ENCODE assay signal across 25 cellular contexts in genomic region chr1:195237161-195237889, GRCh38.
"Had no signal": no experiment of that assay in that cellular context is flagged by ENCODE, and none has a peak within 500 bp of the region (broad histone marks: within the 10 kb centered on the region; RNA-seq: fewer than 3 reads in every experiment).

No MANE protein-coding gene starts in this region.

- FAIRE-seq: colon, endothelial cell of umbilical vein, frontal cortex had no signal

- ATAC-seq: activated CD4-positive, alpha-beta T cell treated with anti-CD3 and anti-CD28 coated beads for 36 hours; left ventricle myocardium superior; natural killer cell; WTC11 had no signal

- H3K27ac Mint-ChIP-seq: activated CD4-positive, alpha-beta T cell treated with anti-CD3 and anti-CD28 coated beads for 36 hours; brain; natural killer cell; progenitor cell of endocrine pancreas; type B pancreatic cell; WTC11 had no signal

- H3K4me3 Mint-ChIP-seq: activated CD4-positive, alpha-beta T cell treated with anti-CD3 and anti-CD28 coated beads for 36 hours; brain; natural killer cell; type B pancreatic cell; WTC11 had no signal

- H3K4me1 Mint-ChIP-seq: activated CD4-positive, alpha-beta T cell treated with anti-CD3 and anti-CD28 coated beads for 36 hours; natural killer cell; WTC11 had no signal

- H3K36me3 ChIP-seq: esophagus muscularis mucosa had no signal

- H3K4me3 ChIP-seq: esophagus muscularis mucosa, hepatocyte, testis had no signal

- H3K27ac ChIP-seq: esophagus muscularis mucosa, hepatocyte, testis had no signal

- H3K4me1 ChIP-seq: esophagus muscularis mucosa, testis had no signal

- DNase-seq: activated CD4-positive, alpha-beta T cell treated with anti-CD3 and anti-CD28 coated beads for 36 hours; activated CD4-positive, alpha-beta T cell treated with anti-CD3 and anti-CD28 coated beads, Interleukin-2, amount 50 U/mL, for 48 hours; activated effector memory CD4-positive, alpha-beta T cell treated with anti-CD3 and anti-CD28 coated beads, Interleukin-2, amount 50 U/mL, for 16 hours; activated naive CD4-positive, alpha-beta T cell treated with anti-CD3 and anti-CD28 coated beads, Interleukin-2, amount 50 U/mL, for 16 hours; activated T-cell treated with anti-CD3 and anti-CD28 coated beads for 4 hours; aorta; central memory CD4-positive, alpha-beta T cell; effector memory CD4-positive, alpha-beta T cell; glutamatergic neuron; left ventricle myocardium superior; midbrain; natural killer cell; retina; stimulated activated CD4-positive, alpha-beta T cell treated with anti-CD3 and anti-CD28 coated beads, Interleukin-12 subunit alpha, Interleukin-12 subunit beta, amount 100 ng/mL, for 4 hours; T-helper 1 cell; testis had no signal

- H3K9me3 ChIP-seq: testis had no signal

- H3K36me3 Mint-ChIP-seq: brain, natural killer cell, type B pancreatic cell, WTC11 had no signal

- H3K27me3 Mint-ChIP-seq: activated CD4-positive, alpha-beta T cell treated with anti-CD3 and anti-CD28 coated beads for 36 hours; brain; progenitor cell of endocrine pancreas; type B pancreatic cell had no signal
